In the genomic region with DNA sequence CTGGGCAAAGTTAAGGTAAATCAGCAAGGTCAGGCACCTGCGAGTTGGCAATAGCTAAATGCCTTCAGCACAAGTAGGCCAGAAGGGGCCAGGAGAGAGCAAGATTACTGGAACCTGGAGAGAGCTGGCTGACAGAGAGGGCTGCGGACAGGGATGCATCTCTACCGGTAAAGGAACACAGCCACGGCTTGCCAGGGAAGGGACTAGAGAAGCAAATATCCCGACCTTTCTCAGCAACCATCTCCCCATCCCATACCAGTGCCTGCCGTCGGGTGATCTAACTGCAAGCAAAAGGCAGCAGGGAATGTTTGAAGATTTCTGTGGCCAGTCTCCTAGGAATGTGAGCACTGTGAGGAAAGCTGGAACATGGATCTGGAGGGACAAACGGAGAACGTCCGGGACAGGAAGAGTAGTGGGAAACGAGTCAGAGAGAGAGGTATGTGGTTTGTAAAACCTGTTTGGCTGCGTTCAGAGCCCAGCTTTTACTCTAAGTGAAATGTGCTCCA, we compare ENCODE assay signal across 9 cellular contexts. TPM values are rescaled to one million over a fixed set of nuclear protein-coding genes. Genes with fewer than 3 reads are reported as not detected.
DNase-seq lines count a peak whose midpoint lies in the region; ATAC-seq and TF ChIP-seq lines count a peak whose summit lies in the region.
"Had no signal": no experiment of that assay in that cellular context is flagged by ENCODE, and none has a peak within 500 bp of the region (broad histone marks: within the 10 kb centered on the region; RNA-seq: fewer than 3 reads in every experiment).

No MANE protein-coding gene starts in this region.

- 16% methylated on average over 12 of the region's 12 CpGs for WGBS in smooth muscle cell (ENCODE audit: low lambda C conversion rate)

- TF ChIP-seq CTCF in astrocyte of the cerebellum (IDR thresholded peaks at IDR 0.05; ENCODE audit: low read depth, low read length, missing control alignments), result peak; percentile 31
- no peak for TF ChIP-seq CTCF in smooth muscle cell (IDR thresholded peaks at IDR 0.05; ENCODE audit: borderline replicate concordance, insufficient read depth, poor library complexity, severe bottlenecking)

- in situ Hi-C loops in astrocyte of the cerebellum (cut with HindIII; ENCODE audit: low sequenced_read_pairs), result no loop called here

- no peaks in the 10 kb centered on the region for H3K4me1 ChIP-seq in smooth muscle cell (ENCODE audit: low read depth)

- no peaks in the 10 kb centered on the region for H3K9me3 ChIP-seq in smooth muscle cell (replicated peaks; ENCODE audit: low read depth)

- TF ChIP-seq POLR2A in GM18505 (IDR thresholded peaks at IDR 0.05; ENCODE audit: borderline replicate concordance, extremely low read depth, insufficient read depth, insufficient read length), result no peak

- peaks cover 12% of the 10 kb centered on the region for H3K27me3 ChIP-seq in smooth muscle cell (ENCODE audit: low read depth)

- H3F3A ChIP-seq in smooth muscle cell (ENCODE audit: low read depth), result no peaks in the 10 kb centered on the region

- peak overlapping the region; percentile 8 for H3K27ac ChIP-seq in smooth muscle cell (ENCODE audit: low read depth)

- no peak overlapping the region for H3K9ac ChIP-seq in smooth muscle cell (ENCODE audit: low read depth)

- H2AFZ ChIP-seq in smooth muscle cell (ENCODE audit: low read depth), result peak overlapping the region; percentile 52

- peak overlapping the region; percentile 67 for H3K4me2 ChIP-seq in smooth muscle cell

- no peaks in the 10 kb centered on the region for H4K20me1 ChIP-seq in smooth muscle cell (ENCODE audit: low read depth)

- peak; percentile 46 for DNase-seq in NCI-H82 (lab: John Stamatoyannopoulos, UW)
- no peak for DNase-seq in NCI-H82 treated with DMSO at 0.1 percent for 48 hours (lab: John Stamatoyannopoulos, UW; ENCODE audit: unreplicated experiment)
- DNase-seq in astrocyte of the cerebellum (ENCODE audit: low read depth), result no peak
- DNase-seq in iPS DF 19.7 (ENCODE audit: low read depth, low spot score), result peak; percentile 57
- DNase-seq in smooth muscle cell (lab: John Stamatoyannopoulos, UW; ENCODE audit: unreplicated experiment), result no peak
- DNase-seq in mesenteric fat pad (ENCODE audit: low spot score), result no peak
- DNase-seq in GF-D8 (lab: John Stamatoyannopoulos, UW), result no peak
- DNase-seq: central memory CD4-positive, alpha-beta T cell had no signal

- ATAC-seq in GM18505 (IDR thresholded peaks at IDR 0.05; ENCODE audit: unreplicated experiment), result no peak

- H3K4me3 ChIP-seq in astrocyte of the cerebellum (ENCODE audit: low read depth, low read length), result no peak overlapping the region
- no peak overlapping the region for H3K4me3 ChIP-seq in smooth muscle cell

- no peaks in the 10 kb centered on the region for H3K36me3 ChIP-seq in smooth muscle cell (ENCODE audit: low read depth)

- no peaks in the 10 kb centered on the region for H3K79me2 ChIP-seq in smooth muscle cell (ENCODE audit: low read depth)

RNA-seq across cellular contexts. Expression of gene ABLIM3, which starts 15.9 kb away (rescaled TPM):
- total RNA-seq in smooth muscle cell (1.8 and 6.8 TPM in 2 replicates), mesenteric fat pad (190 TPM)
- polyA plus RNA-seq in smooth muscle cell, result 2.6 and 3.6 TPM in 2 replicates

Comparison
In these comparisons a context has a peak if more than half of its experiments do, and no peak if none do; other contexts are left out.
1. DNase-seq: peak in NCI-H82 (single experiment) and iPS DF 19.7 (single experiment); none in NCI-H82 treated with DMSO at 0.1 percent for 48 hours (single experiment), astrocyte of the cerebellum (single experiment), smooth muscle cell (single experiment), mesenteric fat pad (single experiment) and GF-D8 (single experiment).
2. RNA of gene ABLIM3, which starts 15.9 kb away (total RNA-seq): 190 TPM in mesenteric fat pad (single experiment); 1.8 to 6.8 TPM in smooth muscle cell; every median in the first group is over 10 times any median in the second.